29 cellular contexts compared by ENCODE assay signal in genomic region chr9:131580358-131580757, GRCh38. TPM values are rescaled to one million over a fixed set of nuclear protein-coding genes. Genes with fewer than 3 reads are reported as not detected.
DNase-seq lines count a peak whose midpoint lies in the region; ATAC-seq and TF ChIP-seq lines count a peak whose summit lies in the region.
"Had no signal": no experiment of that assay in that cellular context is flagged by ENCODE, and none has a peak within 500 bp of the region (broad histone marks: within the 10 kb centered on the region; RNA-seq: fewer than 3 reads in every experiment).

No MANE protein-coding gene starts in this region.

- no peaks in the 10 kb centered on the region for H3K9me3 ChIP-seq in CD4-positive, alpha-beta T cell (ENCODE audit: control insufficient read depth, low read length)
- H3K9me3 ChIP-seq: gastroesophageal sphincter, SJCRH30, stomach had no signal

- intact Hi-C loops in CD4-positive, alpha-beta T cell (cut with DNase I, micrococcal nuclease), result no loop called here

- no peak overlapping the region for H3K4me3 Mint-ChIP-seq in activated CD8-positive, alpha-beta memory T cell treated with anti-CD3 and anti-CD28 coated beads, Interleukin-2, amount 10 ng/mL, durations not matched to agents 7 days and 5 days
- no peak overlapping the region for H3K4me3 Mint-ChIP-seq in CD4-positive, alpha-beta T cell
- H3K4me3 Mint-ChIP-seq in activated naive CD8-positive, alpha-beta T cell treated with anti-CD3 and anti-CD28 coated beads, Interleukin-2, amount 10 ng/mL, durations not matched to agents 7 days and 5 days, result no peak overlapping the region
- no peak overlapping the region for H3K4me3 Mint-ChIP-seq in stimulated activated effector memory CD8-positive, alpha-beta T cell treated with anti-CD3 and anti-CD28 coated beads, Interleukin-12 subunit alpha, Interleukin-12 subunit beta, amount 100 ng/mL, for 72 hours
- H3K4me3 Mint-ChIP-seq: neural crest cell, WTC11 had no signal

- POLR2A ChIA-PET in CD4-positive, alpha-beta T cell (lab: Charles Lee), result no interaction called here
- POLR2A ChIA-PET in activated naive CD8-positive, alpha-beta T cell treated with anti-CD3 and anti-CD28 coated beads, Interleukin-2, amount 10 ng/mL, durations not matched to agents 7 days and 5 days (lab: Charles Lee), result interaction anchor here (2.0 kb wide), 1 partner anchor 46 kb away, joined by 6 read pairs; no protein-coding TSS in a partner anchor

- no peak for ATAC-seq in activated CD8-positive, alpha-beta memory T cell treated with anti-CD3 and anti-CD28 coated beads, Interleukin-2, amount 10 ng/mL, durations not matched to agents 7 days and 5 days
- no peak for ATAC-seq in CD4-positive, alpha-beta T cell (ENCODE audit: poor library complexity)
- ATAC-seq in activated naive CD8-positive, alpha-beta T cell treated with anti-CD3 and anti-CD28 coated beads, Interleukin-2, amount 10 ng/mL, durations not matched to agents 7 days and 5 days (ENCODE audit: low read depth), result no peak
- no peak for ATAC-seq in stimulated activated effector memory CD8-positive, alpha-beta T cell treated with anti-CD3 and anti-CD28 coated beads, Interleukin-12 subunit alpha, Interleukin-12 subunit beta, amount 100 ng/mL, for 72 hours
- no peak for ATAC-seq in HG03280 (IDR thresholded peaks at IDR 0.05; ENCODE audit: unreplicated experiment)
- ATAC-seq in GM18873 (IDR thresholded peaks at IDR 0.05; ENCODE audit: low FRiP score, unreplicated experiment), result no peak
- ATAC-seq: gastroesophageal sphincter, GM12878, WTC11 had no signal

- H3K27me3 Mint-ChIP-seq in activated CD8-positive, alpha-beta memory T cell treated with anti-CD3 and anti-CD28 coated beads, Interleukin-2, amount 10 ng/mL, durations not matched to agents 7 days and 5 days, result no peaks in the 10 kb centered on the region
- no peaks in the 10 kb centered on the region for H3K27me3 Mint-ChIP-seq in CD4-positive, alpha-beta T cell
- H3K27me3 Mint-ChIP-seq in activated naive CD8-positive, alpha-beta T cell treated with anti-CD3 and anti-CD28 coated beads, Interleukin-2, amount 10 ng/mL, durations not matched to agents 7 days and 5 days, result no peaks in the 10 kb centered on the region

- H3K4me1 Mint-ChIP-seq in activated CD8-positive, alpha-beta memory T cell treated with anti-CD3 and anti-CD28 coated beads, Interleukin-2, amount 10 ng/mL, durations not matched to agents 7 days and 5 days, result peaks cover 39% of the 10 kb centered on the region
- peaks cover 37% of the 10 kb centered on the region for H3K4me1 Mint-ChIP-seq in CD4-positive, alpha-beta T cell (ENCODE audit: low read depth)
- H3K4me1 Mint-ChIP-seq in activated naive CD8-positive, alpha-beta T cell treated with anti-CD3 and anti-CD28 coated beads, Interleukin-2, amount 10 ng/mL, durations not matched to agents 7 days and 5 days, result peaks cover 33% of the 10 kb centered on the region
- H3K4me1 Mint-ChIP-seq in stimulated activated effector memory CD8-positive, alpha-beta T cell treated with anti-CD3 and anti-CD28 coated beads, Interleukin-12 subunit alpha, Interleukin-12 subunit beta, amount 100 ng/mL, for 72 hours, result peaks cover 52% of the 10 kb centered on the region
- H3K4me1 Mint-ChIP-seq: neural crest cell, WTC11 had no signal

- peak overlapping the region; percentile 66 for H3K27ac Mint-ChIP-seq in activated CD8-positive, alpha-beta memory T cell treated with anti-CD3 and anti-CD28 coated beads, Interleukin-2, amount 10 ng/mL, durations not matched to agents 7 days and 5 days
- H3K27ac Mint-ChIP-seq in CD4-positive, alpha-beta T cell, result peak overlapping the region; percentile 36
- peak overlapping the region; percentile 30 for H3K27ac Mint-ChIP-seq in activated naive CD8-positive, alpha-beta T cell treated with anti-CD3 and anti-CD28 coated beads, Interleukin-2, amount 10 ng/mL, durations not matched to agents 7 days and 5 days
- peak overlapping the region; percentile 50 for H3K27ac Mint-ChIP-seq in stimulated activated effector memory CD8-positive, alpha-beta T cell treated with anti-CD3 and anti-CD28 coated beads, Interleukin-12 subunit alpha, Interleukin-12 subunit beta, amount 100 ng/mL, for 72 hours
- H3K27ac Mint-ChIP-seq: WTC11 had no signal

- peaks cover 42% of the 10 kb centered on the region for H3K36me3 Mint-ChIP-seq in activated CD8-positive, alpha-beta memory T cell treated with anti-CD3 and anti-CD28 coated beads, Interleukin-2, amount 10 ng/mL, durations not matched to agents 7 days and 5 days
- peaks cover 73% of the 10 kb centered on the region for H3K36me3 Mint-ChIP-seq in CD4-positive, alpha-beta T cell (ENCODE audit: low read depth)
- H3K36me3 Mint-ChIP-seq in activated naive CD8-positive, alpha-beta T cell treated with anti-CD3 and anti-CD28 coated beads, Interleukin-2, amount 10 ng/mL, durations not matched to agents 7 days and 5 days, result peaks cover 32% of the 10 kb centered on the region
- peaks cover 100% of the 10 kb centered on the region for H3K36me3 Mint-ChIP-seq in stimulated activated effector memory CD8-positive, alpha-beta T cell treated with anti-CD3 and anti-CD28 coated beads, Interleukin-12 subunit alpha, Interleukin-12 subunit beta, amount 100 ng/mL, for 72 hours

- H3K9me3 Mint-ChIP-seq in activated CD8-positive, alpha-beta memory T cell treated with anti-CD3 and anti-CD28 coated beads, Interleukin-2, amount 10 ng/mL, durations not matched to agents 7 days and 5 days (ENCODE audit: low read depth), result no peaks in the 10 kb centered on the region
- no peaks in the 10 kb centered on the region for H3K9me3 Mint-ChIP-seq in CD4-positive, alpha-beta T cell
- H3K9me3 Mint-ChIP-seq in activated naive CD8-positive, alpha-beta T cell treated with anti-CD3 and anti-CD28 coated beads, Interleukin-2, amount 10 ng/mL, durations not matched to agents 7 days and 5 days, result no peaks in the 10 kb centered on the region
- H3K9me3 Mint-ChIP-seq in stimulated activated effector memory CD8-positive, alpha-beta T cell treated with anti-CD3 and anti-CD28 coated beads, Interleukin-12 subunit alpha, Interleukin-12 subunit beta, amount 100 ng/mL, for 72 hours, result no peaks in the 10 kb centered on the region
- H3K9me3 Mint-ChIP-seq: neural crest cell, WTC11 had no signal

- no peak for DNase-seq in activated CD8-positive, alpha-beta memory T cell treated with anti-CD3 and anti-CD28 coated beads, Interleukin-2, amount 10 ng/mL, durations not matched to agents 7 days and 5 days
- DNase-seq in activated CD8-positive, alpha-beta memory T cell treated with anti-CD3 and anti-CD28 coated beads for 24 hours, result no peak
- no peak for DNase-seq in CD4-positive, alpha-beta T cell
- no peak for DNase-seq in activated naive CD8-positive, alpha-beta T cell treated with anti-CD3 and anti-CD28 coated beads, Interleukin-2, amount 10 ng/mL, durations not matched to agents 7 days and 5 days
- no peak for DNase-seq in stimulated activated effector memory CD8-positive, alpha-beta T cell treated with anti-CD3 and anti-CD28 coated beads, Interleukin-12 subunit alpha, Interleukin-12 subunit beta, amount 100 ng/mL, for 72 hours (ENCODE audit: low spot score in 2 of 2)
- DNase-seq: activated gamma-delta T cell, activated T-cell treated with anti-CD3 and anti-CD28 coated beads for 4 hours, DMS153, KBM-7, NCI-H1105 treated with DMSO at 0.1 percent for 48 hours, NCI-H187 treated with DMSO at 0.1 percent for 48 hours, NCI-H2171, NCI-H82, SJCRH30, small intestine, stomach, SW 1271 had no signal

- no peaks in the 10 kb centered on the region for H3K27me3 ChIP-seq in CD4-positive, alpha-beta T cell (ENCODE audit: control insufficient read depth, insufficient read depth, low read length)
- H3K27me3 ChIP-seq: gastroesophageal sphincter, hepatocyte, SJCRH30, stomach had no signal

- H3K27ac ChIP-seq in CD4-positive, alpha-beta T cell (ENCODE audit: low read depth, low read length), result no peak overlapping the region
- H3K27ac ChIP-seq: gastroesophageal sphincter, hepatocyte, parathyroid adenoma, SJCRH30 had no signal

- TF ChIP-seq CTCF in CD4-positive, alpha-beta T cell (IDR thresholded peaks at IDR 0.05), result no peak

- CTCF ChIA-PET in activated CD8-positive, alpha-beta memory T cell treated with anti-CD3 and anti-CD28 coated beads, Interleukin-2, amount 10 ng/mL, durations not matched to agents 7 days and 5 days (lab: Charles Lee), result interaction anchor here (1.1 kb wide), 1 partner anchor 11 kb away, joined by 3 read pairs; no protein-coding TSS in a partner anchor
- CTCF ChIA-PET in CD4-positive, alpha-beta T cell (lab: Charles Lee), result no interaction called here

RNA-seq across cellular contexts. Expression of gene PRRT1B, which starts 35.0 kb away (rescaled TPM):
- not detected for total RNA-seq in activated CD8-positive, alpha-beta memory T cell treated with anti-CD3 and anti-CD28 coated beads, Interleukin-2, amount 10 ng/mL, durations not matched to agents 7 days and 5 days
- not detected for total RNA-seq in CD4-positive, alpha-beta T cell
- total RNA-seq in activated naive CD8-positive, alpha-beta T cell treated with anti-CD3 and anti-CD28 coated beads, Interleukin-2, amount 10 ng/mL, durations not matched to agents 7 days and 5 days, result not detected
- total RNA-seq: chondrocyte, endothelial cell of umbilical vein, gastroesophageal sphincter, GM12878, MCF 10A, NCI-H460, neural crest cell, SJCRH30 had no signal

RNA-seq across cellular contexts. Expression of gene UCK1, which starts 49.3 kb away (rescaled TPM):
- total RNA-seq in activated CD8-positive, alpha-beta memory T cell treated with anti-CD3 and anti-CD28 coated beads, Interleukin-2, amount 10 ng/mL, durations not matched to agents 7 days and 5 days, result 10 to 100 TPM; 26.1 to 29.6 TPM
- 10 to 100 TPM; 22.1 to 22.5 TPM for total RNA-seq in CD4-positive, alpha-beta T cell
- 10 to 100 TPM; 30.6 to 38.8 TPM for total RNA-seq in activated naive CD8-positive, alpha-beta T cell treated with anti-CD3 and anti-CD28 coated beads, Interleukin-2, amount 10 ng/mL, durations not matched to agents 7 days and 5 days
